1 cellular context compared by ENCODE assay signal in the genomic region with DNA sequence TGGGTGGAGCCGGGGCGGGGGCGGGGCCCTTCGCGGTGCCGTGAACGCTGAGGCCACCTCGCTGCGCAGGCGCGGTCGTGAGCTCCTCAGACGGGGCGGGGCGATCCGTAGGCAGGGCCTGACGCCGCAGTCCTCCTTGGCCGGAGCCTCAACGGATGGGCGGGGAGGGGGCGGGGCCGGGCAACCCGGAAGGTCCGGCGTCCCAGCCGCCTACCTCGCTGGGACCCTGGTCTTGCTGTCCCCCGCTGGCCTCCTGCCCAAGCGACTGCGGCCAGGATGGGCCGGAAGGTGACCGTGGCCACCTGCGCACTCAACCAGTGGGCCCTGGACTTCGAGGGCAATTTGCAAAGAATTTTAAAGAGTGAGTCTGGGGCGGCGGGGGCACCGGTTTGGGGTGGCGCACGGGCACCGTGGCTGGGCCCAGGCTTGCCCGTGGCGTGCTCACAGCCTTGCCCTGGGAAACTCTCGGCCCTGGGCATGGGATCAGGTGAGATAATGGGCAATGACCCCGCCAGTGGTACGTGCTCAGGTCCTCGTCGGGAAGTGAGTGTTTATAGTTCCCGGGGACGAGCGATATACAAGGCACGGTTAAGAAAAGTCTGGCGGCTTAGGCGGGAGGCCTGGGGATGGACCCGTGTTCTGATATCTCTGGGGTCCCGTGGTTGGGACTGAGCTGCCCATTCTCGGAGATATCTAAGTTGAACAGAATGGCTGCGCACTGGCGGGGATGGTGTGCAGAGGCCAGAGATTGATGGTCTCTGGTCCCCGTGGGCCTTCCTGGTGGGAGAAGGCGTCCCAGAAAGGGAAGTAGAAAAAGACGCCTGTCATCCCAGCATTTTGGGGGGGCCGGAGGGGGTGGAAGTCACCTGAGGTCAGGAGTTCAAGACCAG.
A peak's percentile ranks its signal among the peaks of the same experiment; 100 is the strongest.
TF ChIP-seq lines count a peak whose summit lies in the region.

TSS of gene NADSYN1 (plus strand) at position 183 of the 890 bp plus-strand sequence. CDS start at position 277, 94 bp downstream.

TF ChIP-seq in HepG2, 621 proteins besides CTCF, POLR2A, EP300 and RAD21 (continued from another document):
- no peak for TF ChIP-seq FOXO4 (CRISPR knock-in tag; conservative IDR thresholded peaks at IDR 0.05)
- no peak for TF ChIP-seq ISL2 (CRISPR knock-in tag; IDR thresholded peaks at IDR 0.05)
- no peak for TF ChIP-seq THAP7 (CRISPR knock-in tag; IDR thresholded peaks at IDR 0.05)
- no peak for TF ChIP-seq ZFP36 (IDR thresholded peaks at IDR 0.05; ENCODE audit: borderline replicate concordance, low read depth, low read length, partially characterized antibody)
- no peak for TF ChIP-seq HNF4G (IDR thresholded peaks at IDR 0.05; ENCODE audit: borderline replicate concordance, low read depth, low read length)
- no peak for TF ChIP-seq HNF4G (CRISPR knock-in tag; IDR thresholded peaks at IDR 0.05; ENCODE audit: borderline replicate concordance, low read depth)
- TF ChIP-seq DNMT3B (CRISPR knock-in tag; conservative IDR thresholded peaks at IDR 0.05) = no peak
- TF ChIP-seq PHF21A (CRISPR knock-in tag; IDR thresholded peaks at IDR 0.05) = peak; percentile 54
- 0 out of 2 replicates have a peak, but pooled peaks have one; percentile 22 for TF ChIP-seq ZSCAN20 (CRISPR knock-in tag; IDR thresholded peaks at IDR 0.05; ENCODE audit: borderline replicate concordance)
- no peak for TF ChIP-seq NAIF1 (CRISPR knock-in tag; IDR thresholded peaks at IDR 0.05; ENCODE audit: borderline replicate concordance)
- no peak for TF ChIP-seq ZNF468 (CRISPR knock-in tag; IDR thresholded peaks at IDR 0.05)
- no peak for TF ChIP-seq RFXANK (CRISPR knock-in tag; IDR thresholded peaks at IDR 0.05)
- TF ChIP-seq RBAK (CRISPR knock-in tag; IDR thresholded peaks at IDR 0.05) = no peak
- TF ChIP-seq AHDC1 (CRISPR knock-in tag; IDR thresholded peaks at IDR 0.05; ENCODE audit: borderline replicate concordance) = no peak
- peak; percentile 26 for TF ChIP-seq YY1 (IDR thresholded peaks at IDR 0.05; ENCODE audit: insufficient read depth, insufficient replicate concordance, low read depth, low read length)
- no peak for TF ChIP-seq ZBTB21 (CRISPR knock-in tag; IDR thresholded peaks at IDR 0.05)
- TF ChIP-seq, protein P1, sequence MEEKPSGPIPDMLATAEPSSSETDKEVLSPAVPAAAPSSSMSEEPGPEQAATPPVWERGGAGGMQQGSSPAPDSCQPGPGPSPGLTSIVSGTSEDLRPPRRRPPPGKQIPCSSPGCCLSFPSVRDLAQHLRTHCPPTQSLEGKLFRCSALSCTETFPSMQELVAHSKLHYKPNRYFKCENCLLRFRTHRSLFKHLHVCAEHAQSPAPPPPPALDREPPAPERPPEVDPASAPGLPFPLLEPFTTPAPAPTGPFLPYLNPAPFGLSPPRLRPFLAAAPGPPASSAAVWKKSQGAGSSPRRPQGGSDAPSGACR (CRISPR knock-in tag; IDR thresholded peaks at IDR 0.05) = peak; percentile 79; the same call in 1 of the 2 replicates
- TF ChIP-seq ZMAT3 (CRISPR knock-in tag; conservative IDR thresholded peaks at IDR 0.05) = 0 out of 2 replicates have a peak, but pooled peaks have one; percentile 15
- no peak for TF ChIP-seq CCAR2 (optimal IDR thresholded peaks at IDR 0.05; ENCODE audit: low read depth, low read length)
- TF ChIP-seq KMT2B (CRISPR knock-in tag; IDR thresholded peaks at IDR 0.05) = no peak
- TF ChIP-seq ZNF598 (CRISPR knock-in tag; IDR thresholded peaks at IDR 0.05; ENCODE audit: borderline replicate concordance) = 0 out of 2 replicates have a peak, but pooled peaks have one; percentile 44
- TF ChIP-seq IRF2 (CRISPR knock-in tag; IDR thresholded peaks at IDR 0.05) = no peak
